23 cellular contexts compared by ENCODE assay signal in genomic region chr3:13717222-13717573, GRCh38.
"Had no signal": no experiment of that assay in that cellular context is flagged by ENCODE, and none has a peak within 500 bp of the region (broad histone marks: within the 10 kb centered on the region; RNA-seq: fewer than 3 reads in every experiment).

No MANE protein-coding gene starts in this region.

- H3K4me1 ChIP-seq: SJSA1 had no signal

- H3K9me3 ChIP-seq: SJSA1 had no signal

- H3K4me3 ChIP-seq: MG63, SJSA1, SK-N-MC had no signal

- H3K27ac ChIP-seq: HL-60, SJSA1, SK-N-MC had no signal

- H3K36me3 ChIP-seq: MG63, SJSA1 had no signal

- DNase-seq: Karpas-422, KG1, MG63, NCI-H1092, NCI-H1105 treated with DMSO at 0.1 percent for 48 hours, NCI-H1417 treated with DMSO at 0.1 percent for 48 hours, NCI-H146, NCI-H187, NCI-H2029, NCI-H2081 treated with DMSO at 0.1 percent for 48 hours, NCI-H2171, NCI-H226, NCI-H446, NCI-H510A, NCI-H524 treated with DMSO at 0.1 percent for 48 hours, NCI-H69, NCI-H774, Right ventricle myocardium superior, RPMI8226, SIG-M5 had no signal

- H3K27me3 ChIP-seq: MG63, SJSA1 had no signal
